ENCODE assay signal across 1 cellular context in genomic region chr19:4633140-4633967, GRCh38.
A peak's percentile ranks its signal among the peaks of the same experiment; 100 is the strongest.
TF ChIP-seq lines count a peak whose summit lies in the region.

No MANE protein-coding gene starts in this region.

TF ChIP-seq in HepG2, 621 proteins besides CTCF, POLR2A, EP300 and RAD21 (continued from another document and continues in another):
- no peak for TF ChIP-seq ZBTB49 (CRISPR knock-in tag; IDR thresholded peaks at IDR 0.05; ENCODE audit: borderline replicate concordance)
- no peak for TF ChIP-seq ZNF616 (CRISPR knock-in tag; IDR thresholded peaks at IDR 0.05; ENCODE audit: low read depth)
- TF ChIP-seq ZNF329 (CRISPR knock-in tag; IDR thresholded peaks at IDR 0.05; ENCODE audit: low read depth) = peak; percentile 90
- no peak for TF ChIP-seq ZNF761 (CRISPR knock-in tag; conservative IDR thresholded peaks at IDR 0.05)
- TF ChIP-seq ESRRA (CRISPR knock-in tag; IDR thresholded peaks at IDR 0.05; ENCODE audit: low read depth) = no peak; the same call in 1 of the 2 replicates
- TF ChIP-seq HDAC2 (CRISPR knock-in tag; IDR thresholded peaks at IDR 0.05) = peak; percentile 53; the same call in 1 of the 2 replicates
- TF ChIP-seq KDM4B (CRISPR knock-in tag; IDR thresholded peaks at IDR 0.05) = no peak
- no peak for TF ChIP-seq ZBTB1 (CRISPR knock-in tag; IDR thresholded peaks at IDR 0.05; ENCODE audit: borderline replicate concordance)
- no peak for TF ChIP-seq JUN (CRISPR knock-in tag; IDR thresholded peaks at IDR 0.05)
- TF ChIP-seq RFXANK (CRISPR knock-in tag; IDR thresholded peaks at IDR 0.05) = no peak
- TF ChIP-seq THAP11 (CRISPR knock-in tag; IDR thresholded peaks at IDR 0.05) = no peak
- peak; percentile 47; the same call in 1 of the 2 replicates for TF ChIP-seq ZNF331 (CRISPR knock-in tag; IDR thresholded peaks at IDR 0.05)
- TF ChIP-seq GFI1 (CRISPR knock-in tag; IDR thresholded peaks at IDR 0.05; ENCODE audit: borderline replicate concordance) = no peak
- no peak for TF ChIP-seq ATF4 (CRISPR knock-in tag; IDR thresholded peaks at IDR 0.05)
- no peak for TF ChIP-seq ZNF383 (CRISPR knock-in tag; IDR thresholded peaks at IDR 0.05; ENCODE audit: borderline replicate concordance)
- TF ChIP-seq GATAD2A (CRISPR knock-in tag; IDR thresholded peaks at IDR 0.05) = peak; percentile 63
- TF ChIP-seq ZNF24 (IDR thresholded peaks at IDR 0.05) = no peak
- no peak for TF ChIP-seq SMYD3 (CRISPR knock-in tag; IDR thresholded peaks at IDR 0.05)
- no peak for TF ChIP-seq CEBPZ (IDR thresholded peaks at IDR 0.05; ENCODE audit: low read length)
- TF ChIP-seq ZNF292 (CRISPR knock-in tag; IDR thresholded peaks at IDR 0.05; ENCODE audit: borderline replicate concordance, low read depth) = 0 out of 2 replicates have a peak, but pooled peaks have one; percentile 23
- no peak for TF ChIP-seq ZNF34 (CRISPR knock-in tag; IDR thresholded peaks at IDR 0.05; ENCODE audit: borderline replicate concordance)
- TF ChIP-seq SUZ12 (IDR thresholded peaks at IDR 0.05; ENCODE audit: low read depth, low read length) = no peak
- no peak for TF ChIP-seq NAIF1 (CRISPR knock-in tag; IDR thresholded peaks at IDR 0.05; ENCODE audit: borderline replicate concordance)
- no peak for TF ChIP-seq GMEB1 (CRISPR knock-in tag; IDR thresholded peaks at IDR 0.05; ENCODE audit: borderline replicate concordance)
- no peak for TF ChIP-seq ZNF263 (CRISPR knock-in tag; IDR thresholded peaks at IDR 0.05)
- TF ChIP-seq ZNF704 (CRISPR knock-in tag; IDR thresholded peaks at IDR 0.05; ENCODE audit: borderline replicate concordance) = no peak
- no peak for TF ChIP-seq ZNF224 (CRISPR knock-in tag; IDR thresholded peaks at IDR 0.05)
- no peak for TF ChIP-seq MEIS2 (CRISPR knock-in tag; IDR thresholded peaks at IDR 0.05)
- no peak for TF ChIP-seq SRSF4 (IDR thresholded peaks at IDR 0.05; ENCODE audit: low read depth, low read length, poor library complexity, severe bottlenecking)
- TF ChIP-seq ZNF652 (CRISPR knock-in tag; IDR thresholded peaks at IDR 0.05; ENCODE audit: borderline replicate concordance, low read depth) = no peak
- TF ChIP-seq ZMYM2 (CRISPR knock-in tag; IDR thresholded peaks at IDR 0.05) = peak; percentile 93
- TF ChIP-seq, protein P1, sequence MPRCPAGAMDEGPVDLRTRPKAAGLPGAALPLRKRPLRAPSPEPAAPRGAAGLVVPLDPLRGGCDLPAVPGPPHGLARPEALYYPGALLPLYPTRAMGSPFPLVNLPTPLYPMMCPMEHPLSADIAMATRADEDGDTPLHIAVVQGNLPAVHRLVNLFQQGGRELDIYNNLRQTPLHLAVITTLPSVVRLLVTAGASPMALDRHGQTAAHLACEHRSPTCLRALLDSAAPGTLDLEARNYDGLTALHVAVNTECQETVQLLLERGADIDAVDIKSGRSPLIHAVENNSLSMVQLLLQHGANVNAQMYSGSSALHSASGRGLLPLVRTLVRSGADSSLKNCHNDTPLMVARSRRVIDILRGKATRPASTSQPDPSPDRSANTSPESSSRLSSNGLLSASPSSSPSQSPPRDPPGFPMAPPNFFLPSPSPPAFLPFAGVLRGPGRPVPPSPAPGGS (CRISPR knock-in tag; IDR thresholded peaks at IDR 0.05) = peak; percentile 25; the same call in 1 of the 2 replicates
- no peak for TF ChIP-seq MYC (CRISPR knock-in tag; IDR thresholded peaks at IDR 0.05; ENCODE audit: borderline replicate concordance)
- no peak for TF ChIP-seq ZNF431 (CRISPR knock-in tag; IDR thresholded peaks at IDR 0.05; ENCODE audit: borderline replicate concordance, low read depth)
- TF ChIP-seq, protein P2, sequence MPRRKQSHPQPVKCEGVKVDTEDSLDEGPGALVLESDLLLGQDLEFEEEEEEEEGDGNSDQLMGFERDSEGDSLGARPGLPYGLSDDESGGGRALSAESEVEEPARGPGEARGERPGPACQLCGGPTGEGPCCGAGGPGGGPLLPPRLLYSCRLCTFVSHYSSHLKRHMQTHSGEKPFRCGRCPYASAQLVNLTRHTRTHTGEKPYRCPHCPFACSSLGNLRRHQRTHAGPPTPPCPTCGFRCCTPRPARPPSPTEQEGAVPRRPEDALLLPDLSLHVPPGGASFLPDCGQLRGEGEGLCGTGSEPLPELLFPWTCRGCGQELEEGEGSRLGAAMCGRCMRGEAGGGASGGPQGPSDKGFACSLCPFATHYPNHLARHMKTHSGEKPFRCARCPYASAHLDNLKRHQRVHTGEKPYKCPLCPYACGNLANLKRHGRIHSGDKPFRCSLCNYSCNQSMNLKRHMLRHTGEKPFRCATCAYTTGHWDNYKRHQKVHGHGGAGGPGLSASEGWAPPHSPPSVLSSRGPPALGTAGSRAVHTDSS (CRISPR knock-in tag; conservative IDR thresholded peaks at IDR 0.05) = no peak
- TF ChIP-seq MIER2 (CRISPR knock-in tag; IDR thresholded peaks at IDR 0.05) = no peak
- TF ChIP-seq, protein P3, sequence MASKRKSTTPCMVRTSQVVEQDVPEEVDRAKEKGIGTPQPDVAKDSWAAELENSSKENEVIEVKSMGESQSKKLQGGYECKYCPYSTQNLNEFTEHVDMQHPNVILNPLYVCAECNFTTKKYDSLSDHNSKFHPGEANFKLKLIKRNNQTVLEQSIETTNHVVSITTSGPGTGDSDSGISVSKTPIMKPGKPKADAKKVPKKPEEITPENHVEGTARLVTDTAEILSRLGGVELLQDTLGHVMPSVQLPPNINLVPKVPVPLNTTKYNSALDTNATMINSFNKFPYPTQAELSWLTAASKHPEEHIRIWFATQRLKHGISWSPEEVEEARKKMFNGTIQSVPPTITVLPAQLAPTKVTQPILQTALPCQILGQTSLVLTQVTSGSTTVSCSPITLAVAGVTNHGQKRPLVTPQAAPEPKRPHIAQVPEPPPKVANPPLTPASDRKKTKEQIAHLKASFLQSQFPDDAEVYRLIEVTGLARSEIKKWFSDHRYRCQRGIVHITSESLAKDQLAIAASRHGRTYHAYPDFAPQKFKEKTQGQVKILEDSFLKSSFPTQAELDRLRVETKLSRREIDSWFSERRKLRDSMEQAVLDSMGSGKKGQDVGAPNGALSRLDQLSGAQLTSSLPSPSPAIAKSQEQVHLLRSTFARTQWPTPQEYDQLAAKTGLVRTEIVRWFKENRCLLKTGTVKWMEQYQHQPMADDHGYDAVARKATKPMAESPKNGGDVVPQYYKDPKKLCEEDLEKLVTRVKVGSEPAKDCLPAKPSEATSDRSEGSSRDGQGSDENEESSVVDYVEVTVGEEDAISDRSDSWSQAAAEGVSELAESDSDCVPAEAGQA (IDR thresholded peaks at IDR 0.05; ENCODE audit: low read depth) = no peak
- TF ChIP-seq, protein P3 (CRISPR knock-in tag; IDR thresholded peaks at IDR 0.05; ENCODE audit: borderline replicate concordance) = no peak
- peak; percentile 13; the same call in 1 of the 2 replicates for TF ChIP-seq JUND (CRISPR knock-in tag; IDR thresholded peaks at IDR 0.05)
- TF ChIP-seq PTBP1 (IDR thresholded peaks at IDR 0.05; ENCODE audit: low read depth, low read length, poor library complexity, severe bottlenecking) = no peak
- TF ChIP-seq ZNF333 (CRISPR knock-in tag; IDR thresholded peaks at IDR 0.05; ENCODE audit: borderline replicate concordance) = no peak
- TF ChIP-seq HES4 (CRISPR knock-in tag; IDR thresholded peaks at IDR 0.05; ENCODE audit: borderline replicate concordance) = no peak
- no peak for TF ChIP-seq TBP (CRISPR knock-in tag; IDR thresholded peaks at IDR 0.05)
- no peak for TF ChIP-seq ELF4 (CRISPR knock-in tag; IDR thresholded peaks at IDR 0.05; ENCODE audit: borderline replicate concordance)
- no peak for TF ChIP-seq IRF9 (CRISPR knock-in tag; IDR thresholded peaks at IDR 0.05; ENCODE audit: borderline replicate concordance)
- peak; percentile 91 for TF ChIP-seq ZNF768 (CRISPR knock-in tag; IDR thresholded peaks at IDR 0.05)
- TF ChIP-seq TEAD3 (CRISPR knock-in tag; optimal IDR thresholded peaks at IDR 0.05; ENCODE audit: borderline replicate concordance) = peak; percentile 68
- TF ChIP-seq ZNF337 (CRISPR knock-in tag; IDR thresholded peaks at IDR 0.05; ENCODE audit: borderline replicate concordance, low read depth) = no peak
